19 cellular contexts compared by ENCODE assay signal in the genomic region with DNA sequence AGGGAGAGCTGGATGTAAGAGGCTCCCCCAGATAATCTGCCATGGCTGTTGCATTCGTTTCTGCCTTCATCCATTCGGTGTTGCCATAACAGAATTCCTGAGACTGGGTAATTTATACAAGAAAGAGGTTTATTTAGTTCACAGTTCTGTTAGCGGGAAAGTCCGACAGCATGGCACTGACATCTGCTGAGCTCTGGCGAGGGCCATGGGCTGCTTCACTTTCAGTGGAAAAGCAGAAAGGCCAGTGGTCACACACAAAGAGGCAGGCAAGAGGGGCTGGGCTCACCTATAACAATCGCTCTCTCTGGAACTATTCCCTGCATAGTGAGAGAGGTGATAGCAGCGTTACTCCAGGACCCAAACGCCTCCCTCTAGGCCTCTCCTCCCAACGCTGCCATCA.
DNase-seq lines count a peak whose midpoint lies in the region; ATAC-seq and TF ChIP-seq lines count a peak whose summit lies in the region.
"Had no signal": no experiment of that assay in that cellular context is flagged by ENCODE, and none has a peak within 500 bp of the region (broad histone marks: within the 10 kb centered on the region; RNA-seq: fewer than 3 reads in every experiment).

No MANE protein-coding gene starts in this region.

- ATAC-seq in activated CD4-positive, alpha-beta T cell treated with anti-CD3 and anti-CD28 coated beads for 36 hours = no peak
- no peak for ATAC-seq in CD4-positive, CD25-positive, alpha-beta regulatory T cell (ENCODE audit: low read depth in 2 of 2)
- no peak for ATAC-seq in lower lobe of right lung
- ATAC-seq: Panc1 had no signal

- peak overlapping the region; percentile 32 for H3K27ac Mint-ChIP-seq in activated CD4-positive, alpha-beta T cell treated with anti-CD3 and anti-CD28 coated beads for 36 hours
- H3K27ac Mint-ChIP-seq in CD4-positive, CD25-positive, alpha-beta regulatory T cell = peak overlapping the region; percentile 89 to 98 (median 96)
- peak overlapping the region; percentile 96 for H3K27ac Mint-ChIP-seq in activated T-helper 1 cell treated with anti-CD3 and anti-CD28 coated beads, Interleukin-12 subunit alpha, Interleukin-12 subunit beta, Interleukin-2, Interleukin-4 antibody, amounts not matched to agents 30 ng/mL and 10 ng/mL and 1 ng/mL, durations not matched to agents 14 hours and 24 hours and 36 hours
- H3K27ac Mint-ChIP-seq in osteocyte (ENCODE audit: unreplicated experiment) = no peak overlapping the region

- peaks cover 73% of the 10 kb centered on the region for H3K4me1 Mint-ChIP-seq in activated CD4-positive, alpha-beta T cell treated with anti-CD3 and anti-CD28 coated beads for 36 hours
- H3K4me1 Mint-ChIP-seq in CD4-positive, CD25-positive, alpha-beta regulatory T cell = peaks cover 20 to 93% (median 61%) of the 10 kb centered on the region in 4 donors
- peaks cover 84% of the 10 kb centered on the region for H3K4me1 Mint-ChIP-seq in activated T-helper 1 cell treated with anti-CD3 and anti-CD28 coated beads, Interleukin-12 subunit alpha, Interleukin-12 subunit beta, Interleukin-2, Interleukin-4 antibody, amounts not matched to agents 30 ng/mL and 10 ng/mL and 1 ng/mL, durations not matched to agents 14 hours and 24 hours and 36 hours (ENCODE audit: low read depth)
- H3K4me1 Mint-ChIP-seq in osteocyte (ENCODE audit: unreplicated experiment) = peaks cover 48% of the 10 kb centered on the region

- CTCF ChIA-PET in activated CD4-positive, alpha-beta T cell treated with anti-CD3 and anti-CD28 coated beads for 36 hours (lab: Charles Lee) = interaction anchor here (0.8 kb wide), 1 partner anchor 16 kb away, joined by 3 read pairs; no protein-coding TSS in a partner anchor

- DNase-seq in activated CD4-positive, alpha-beta T cell treated with anti-CD3 and anti-CD28 coated beads for 36 hours = no peak
- DNase-seq in activated CD4-positive, alpha-beta T cell treated with anti-CD3 and anti-CD28 coated beads for 4 hours = no peak
- no peak for DNase-seq in CD4-positive, CD25-positive, alpha-beta regulatory T cell
- DNase-seq in activated T-helper 1 cell treated with anti-CD3 and anti-CD28 coated beads, Interleukin-12 subunit alpha, Interleukin-12 subunit beta, Interleukin-2, Interleukin-4 antibody, amounts not matched to agents 30 ng/mL and 10 ng/mL and 1 ng/mL, durations not matched to agents 14 hours and 24 hours and 36 hours (ENCODE audit: low spot score) = no peak
- peak; percentile 72 for DNase-seq in osteocyte (ENCODE audit: extremely low spot score, unreplicated experiment)
- DNase-seq in epidermal melanocyte (ENCODE audit: insufficient read length, low spot score) = no peak
- no peak for DNase-seq in lower lobe of right lung
- no peak for DNase-seq in MG63
- DNase-seq: 8988T, C1 segment of cervical spinal cord, Kasumi-1, NCI-H1417, NCI-H1930, NCI-H2171, NCI-H446 treated with DMSO at 0.1 percent for 48 hours, NCI-H774, SHP77 had no signal

- H3K9me3 ChIP-seq in CD4-positive, CD25-positive, alpha-beta regulatory T cell (ENCODE audit: control insufficient read depth in 2 of 2, low read length in 2 of 2) = no peaks in the 10 kb centered on the region
- H3K9me3 ChIP-seq in lower lobe of right lung = no peaks in the 10 kb centered on the region
- H3K9me3 ChIP-seq in MG63 = 0 out of 2 replicates have a peak, but pooled peaks cover 2% of the 10 kb centered on the region
- H3K9me3 ChIP-seq: HAP-1 had no signal

- peaks cover 3% of the 10 kb centered on the region for H3K36me3 Mint-ChIP-seq in activated CD4-positive, alpha-beta T cell treated with anti-CD3 and anti-CD28 coated beads for 36 hours (ENCODE audit: low read depth)
- peaks cover 7% of the 10 kb centered on the region for H3K36me3 Mint-ChIP-seq in CD4-positive, CD25-positive, alpha-beta regulatory T cell
- H3K36me3 Mint-ChIP-seq in activated T-helper 1 cell treated with anti-CD3 and anti-CD28 coated beads, Interleukin-12 subunit alpha, Interleukin-12 subunit beta, Interleukin-2, Interleukin-4 antibody, amounts not matched to agents 30 ng/mL and 10 ng/mL and 1 ng/mL, durations not matched to agents 14 hours and 24 hours and 36 hours (ENCODE audit: low read depth) = peaks cover 16% of the 10 kb centered on the region
- no peaks in the 10 kb centered on the region for H3K36me3 Mint-ChIP-seq in osteocyte (ENCODE audit: unreplicated experiment)

- no peaks in the 10 kb centered on the region for H3K27me3 ChIP-seq in CD4-positive, CD25-positive, alpha-beta regulatory T cell (ENCODE audit: control insufficient read depth, insufficient read depth, low read length)
- no peaks in the 10 kb centered on the region for H3K27me3 ChIP-seq in lower lobe of right lung (ENCODE audit: low read depth)
- no peaks in the 10 kb centered on the region for H3K27me3 ChIP-seq in MG63

- peak overlapping the region; percentile 78 for H3K27ac ChIP-seq in CD4-positive, CD25-positive, alpha-beta regulatory T cell (ENCODE audit: insufficient read depth, low read length, poor library complexity, severe bottlenecking)
- H3K27ac ChIP-seq in lower lobe of right lung = no peak overlapping the region

- POLR2A ChIA-PET in activated CD4-positive, alpha-beta T cell treated with anti-CD3 and anti-CD28 coated beads for 36 hours (lab: Charles Lee) = no interaction called here

- H3K4me3 ChIP-seq in CD4-positive, CD25-positive, alpha-beta regulatory T cell (ENCODE audit: low read depth, low read length) = no peak overlapping the region
- no peak overlapping the region for H3K4me3 ChIP-seq in lower lobe of right lung
- H3K4me3 ChIP-seq in MG63 = no peak overlapping the region
- H3K4me3 ChIP-seq: HAP-1 had no signal

- H3K27me3 Mint-ChIP-seq in activated CD4-positive, alpha-beta T cell treated with anti-CD3 and anti-CD28 coated beads for 36 hours = no peaks in the 10 kb centered on the region
- no peaks in the 10 kb centered on the region for H3K27me3 Mint-ChIP-seq in CD4-positive, CD25-positive, alpha-beta regulatory T cell
- H3K27me3 Mint-ChIP-seq in activated T-helper 1 cell treated with anti-CD3 and anti-CD28 coated beads, Interleukin-12 subunit alpha, Interleukin-12 subunit beta, Interleukin-2, Interleukin-4 antibody, amounts not matched to agents 30 ng/mL and 10 ng/mL and 1 ng/mL, durations not matched to agents 14 hours and 24 hours and 36 hours (ENCODE audit: insufficient read depth) = no peaks in the 10 kb centered on the region
- H3K27me3 Mint-ChIP-seq in osteocyte (ENCODE audit: unreplicated experiment) = no peaks in the 10 kb centered on the region

- intact Hi-C loops in activated CD4-positive, alpha-beta T cell treated with anti-CD3 and anti-CD28 coated beads for 36 hours (cut with DNase I, micrococcal nuclease) = loop anchor here (5.0 kb wide), 3 partner anchors 74 to 339 kb away; no protein-coding TSS in a partner anchor
- intact Hi-C loops in activated T-helper 1 cell treated with anti-CD3 and anti-CD28 coated beads, Interleukin-12 subunit alpha, Interleukin-12 subunit beta, Interleukin-2, Interleukin-4 antibody, amounts not matched to agents 30 ng/mL and 10 ng/mL and 1 ng/mL, durations not matched to agents 14 hours and 24 hours and 36 hours (cut with micrococcal nuclease) = no loop called here
- intact Hi-C loops in lower lobe of right lung (cut with DNase I) = no loop called here

- no peaks in the 10 kb centered on the region for H3K9me3 Mint-ChIP-seq in activated CD4-positive, alpha-beta T cell treated with anti-CD3 and anti-CD28 coated beads for 36 hours (ENCODE audit: low read depth)
- H3K9me3 Mint-ChIP-seq in CD4-positive, CD25-positive, alpha-beta regulatory T cell = peaks cover 0 to 6% (median 0%) of the 10 kb centered on the region in 7 donors
- H3K9me3 Mint-ChIP-seq in activated T-helper 1 cell treated with anti-CD3 and anti-CD28 coated beads, Interleukin-12 subunit alpha, Interleukin-12 subunit beta, Interleukin-2, Interleukin-4 antibody, amounts not matched to agents 30 ng/mL and 10 ng/mL and 1 ng/mL, durations not matched to agents 14 hours and 24 hours and 36 hours = peaks cover 6% of the 10 kb centered on the region
- peaks cover under 1% of the 10 kb centered on the region for H3K9me3 Mint-ChIP-seq in osteocyte (ENCODE audit: unreplicated experiment)

- H3K36me3 ChIP-seq in CD4-positive, CD25-positive, alpha-beta regulatory T cell (ENCODE audit: control insufficient read depth, insufficient read depth, low read length) = no peaks in the 10 kb centered on the region
- no peaks in the 10 kb centered on the region for H3K36me3 ChIP-seq in lower lobe of right lung
- H3K36me3 ChIP-seq in MG63 = no peaks in the 10 kb centered on the region
- H3K36me3 ChIP-seq: HAP-1 had no signal

- TF ChIP-seq CTCF in osteocyte (IDR thresholded peaks at IDR 0.05) (no peak), lower lobe of right lung (IDR thresholded peaks at IDR 0.05) (no peak)

- no peak overlapping the region for H3K4me3 Mint-ChIP-seq in activated CD4-positive, alpha-beta T cell treated with anti-CD3 and anti-CD28 coated beads for 36 hours
- H3K4me3 Mint-ChIP-seq in CD4-positive, CD25-positive, alpha-beta regulatory T cell = peak overlapping the region in 2 of 4 donors; percentile 41 to 77
- H3K4me3 Mint-ChIP-seq in activated T-helper 1 cell treated with anti-CD3 and anti-CD28 coated beads, Interleukin-12 subunit alpha, Interleukin-12 subunit beta, Interleukin-2, Interleukin-4 antibody, amounts not matched to agents 30 ng/mL and 10 ng/mL and 1 ng/mL, durations not matched to agents 14 hours and 24 hours and 36 hours = no peak overlapping the region
- no peak overlapping the region for H3K4me3 Mint-ChIP-seq in osteocyte (ENCODE audit: unreplicated experiment)

- H3K4me1 ChIP-seq in CD4-positive, CD25-positive, alpha-beta regulatory T cell (ENCODE audit: control insufficient read depth, insufficient read depth, low read length, poor library complexity, severe bottlenecking) = peaks cover 56% of the 10 kb centered on the region
- no peaks in the 10 kb centered on the region for H3K4me1 ChIP-seq in lower lobe of right lung

Comparison
In these comparisons a context has a peak if more than half of its experiments do, and no peak if none do; other contexts are left out.
1. intact Hi-C loops: an anchor here in activated CD4-positive, alpha-beta T cell treated with anti-CD3 and anti-CD28 coated beads for 36 hours (5.0 kb wide); none called in activated T-helper 1 cell treated with anti-CD3 and anti-CD28 coated beads, Interleukin-12 subunit alpha, Interleukin-12 subunit beta, Interleukin-2, Interleukin-4 antibody, amounts not matched to agents 30 ng/mL and 10 ng/mL and 1 ng/mL, durations not matched to agents 14 hours and 24 hours and 36 hours and lower lobe of right lung.